ENCODE assay signal across 23 cellular contexts in the genomic region with DNA sequence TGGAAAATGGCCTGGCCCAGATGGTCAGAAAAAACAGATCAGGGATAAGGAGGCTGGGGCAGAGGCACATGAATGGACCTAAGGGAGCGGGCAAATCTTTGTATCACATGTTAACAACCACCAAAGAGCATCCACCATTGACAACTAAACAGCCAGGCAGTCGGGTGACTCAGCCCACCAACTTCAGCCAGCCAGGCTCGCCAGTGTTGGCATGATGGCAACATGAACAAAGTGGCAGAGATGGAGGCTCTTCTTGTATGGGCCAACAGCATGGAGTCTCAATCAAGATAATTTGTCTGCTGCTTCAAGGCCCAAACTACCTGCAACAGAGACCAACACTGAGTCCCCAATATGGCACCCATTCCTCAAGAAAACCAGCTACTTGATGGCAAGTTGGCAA. TPM values are rescaled to one million over a fixed set of nuclear protein-coding genes. Genes with fewer than 3 reads are reported as not detected.
A peak's percentile ranks its signal among the peaks of the same experiment; 100 is the strongest.
DNase-seq lines count a peak whose midpoint lies in the region; ATAC-seq, FAIRE-seq and TF ChIP-seq lines count a peak whose summit lies in the region.
"Had no signal": no experiment of that assay in that cellular context is flagged by ENCODE, and none has a peak within 500 bp of the region (broad histone marks: within the 10 kb centered on the region; RNA-seq: fewer than 3 reads in every experiment).

No MANE protein-coding gene starts in this region.

- H3K27ac ChIP-seq in right atrium auricular region (no peak overlapping the region), left ventricle myocardium inferior (replicated peaks) (no peak overlapping the region), neural progenitor cell (no peak overlapping the region)
- H3K27ac ChIP-seq: 22Rv1; A549; BLaER1 treated with 17β-estradiol and CSF1 and Interleukin-3, amounts not matched to agents 10 nM and 100 nM; C4-2B had no signal

- intact Hi-C loops in left ventricle myocardium inferior (cut with micrococcal nuclease), result no loop called here

- no peaks in the 10 kb centered on the region for H3K27me3 ChIP-seq in right atrium auricular region
- H3K27me3 ChIP-seq in left ventricle myocardium inferior (ENCODE audit: low read depth), result no peaks in the 10 kb centered on the region
- no peaks in the 10 kb centered on the region for H3K27me3 ChIP-seq in neural progenitor cell
- H3K27me3 ChIP-seq: BLaER1 treated with 17β-estradiol and CSF1 and Interleukin-3, amounts not matched to agents 10 nM and 100 nM had no signal

- H4K20me1 ChIP-seq in neural progenitor cell (ENCODE audit: low read depth), result no peaks in the 10 kb centered on the region
- H4K20me1 ChIP-seq: BLaER1 treated with 17β-estradiol and CSF1 and Interleukin-3, amounts not matched to agents 10 nM and 100 nM had no signal

- H3K4me2 ChIP-seq in neural progenitor cell, result no peak overlapping the region
- H3K4me2 ChIP-seq: A549; BLaER1 treated with 17β-estradiol and CSF1 and Interleukin-3, amounts not matched to agents 10 nM and 100 nM had no signal

- no peaks in the 10 kb centered on the region for H3F3A ChIP-seq in neural progenitor cell (ENCODE audit: low read depth)

- H3K36me3 Mint-ChIP-seq in T-helper 1 cell treated with Interleukin-12 subunit alpha and Interleukin-12 subunit beta and Interleukin-4 antibody, amounts not matched to agents 30 μg/mL and 1 μg/mL, for 36 hours (ENCODE audit: low read depth), result peaks cover 8% of the 10 kb centered on the region
- peaks cover 2% of the 10 kb centered on the region for H3K36me3 Mint-ChIP-seq in neural progenitor cell

- no peak for ATAC-seq in HG03025 (IDR thresholded peaks at IDR 0.05; ENCODE audit: low FRiP score, unreplicated experiment)
- ATAC-seq: A549; CD8-positive, alpha-beta T cell had no signal

- H3K9me3 ChIP-seq in right atrium auricular region, result no peaks in the 10 kb centered on the region
- H3K9me3 ChIP-seq in left ventricle myocardium inferior (replicated peaks), result no peaks in the 10 kb centered on the region
- no peaks in the 10 kb centered on the region for H3K9me3 ChIP-seq in neural progenitor cell (ENCODE audit: low read depth)
- H3K9me3 ChIP-seq: A549, Caco-2 had no signal

- no peaks in the 10 kb centered on the region for H3K27me3 Mint-ChIP-seq in T-helper 1 cell treated with Interleukin-12 subunit alpha and Interleukin-12 subunit beta and Interleukin-4 antibody, amounts not matched to agents 30 μg/mL and 1 μg/mL, for 36 hours (ENCODE audit: low read depth)
- peaks cover 5% of the 10 kb centered on the region for H3K27me3 Mint-ChIP-seq in neural progenitor cell (ENCODE audit: insufficient read depth, low read depth)
- H3K27me3 Mint-ChIP-seq: CD4-positive, alpha-beta T cell had no signal

- H3K4me3 Mint-ChIP-seq in T-helper 1 cell treated with Interleukin-12 subunit alpha and Interleukin-12 subunit beta and Interleukin-4 antibody, amounts not matched to agents 30 μg/mL and 1 μg/mL, for 36 hours, result no peak overlapping the region
- no peak overlapping the region for H3K4me3 Mint-ChIP-seq in neural progenitor cell
- H3K4me3 Mint-ChIP-seq: B cell; CD4-positive, alpha-beta T cell; CD8-positive, alpha-beta T cell had no signal

- no peak for TF ChIP-seq POLR2A in GM12891 (IDR thresholded peaks at IDR 0.05; ENCODE audit: low read depth, low read length)

- H2AFZ ChIP-seq in neural progenitor cell (replicated peaks), result no peak overlapping the region

- H3K4me3 ChIP-seq in right atrium auricular region (no peak overlapping the region), left ventricle myocardium inferior (no peak overlapping the region), neural progenitor cell (no peak overlapping the region)
- H3K4me3 ChIP-seq: A549; BLaER1 treated with 17β-estradiol and CSF1 and Interleukin-3, amounts not matched to agents 10 nM and 100 nM had no signal

- no peaks in the 10 kb centered on the region for H3K9me3 Mint-ChIP-seq in T-helper 1 cell treated with Interleukin-12 subunit alpha and Interleukin-12 subunit beta and Interleukin-4 antibody, amounts not matched to agents 30 μg/mL and 1 μg/mL, for 36 hours
- H3K9me3 Mint-ChIP-seq in neural progenitor cell, result no peaks in the 10 kb centered on the region

- FAIRE-seq in GM12891 (lab: Jason Lieb, UNC), result no peak
- FAIRE-seq: A549, D721Med, G401.6, GM12892, GM18507 had no signal

- TF ChIP-seq CTCF in right atrium auricular region (IDR thresholded peaks at IDR 0.05), result no peak
- TF ChIP-seq CTCF in left ventricle myocardium inferior (IDR thresholded peaks at IDR 0.05; ENCODE audit: borderline replicate concordance), result no peak
- no peak for TF ChIP-seq CTCF in neural progenitor cell (IDR thresholded peaks at IDR 0.05)

- H3K9ac ChIP-seq in neural progenitor cell, result no peak overlapping the region
- H3K9ac ChIP-seq: BLaER1 treated with 17β-estradiol and CSF1 and Interleukin-3, amounts not matched to agents 10 nM and 100 nM had no signal

- H3K27ac Mint-ChIP-seq in T-helper 1 cell treated with Interleukin-12 subunit alpha and Interleukin-12 subunit beta and Interleukin-4 antibody, amounts not matched to agents 30 μg/mL and 1 μg/mL, for 36 hours, result peak overlapping the region; percentile 12
- peak overlapping the region; percentile 12 for H3K27ac Mint-ChIP-seq in neural progenitor cell
- H3K27ac Mint-ChIP-seq: B cell; CD4-positive, alpha-beta T cell; CD8-positive, alpha-beta T cell had no signal

- DNase-seq in T-helper 1 cell, result no peak
- peak; percentile 55 for DNase-seq in right atrium auricular region (ENCODE audit: low spot score)
- no peak for DNase-seq in left ventricle myocardium inferior
- DNase-seq in neural progenitor cell (ENCODE audit: low spot score), result no peak
- DNase-seq in GM12891 (ENCODE audit: insufficient read length, low spot score), result no peak
- DNase-seq: AML-193; Caco-2; Calu3; CD4-positive, alpha-beta T cell; CD8-positive, alpha-beta T cell; DMS79 treated with DMSO at 0.1 percent for 48 hours; GF-D8 had no signal

- H3K36me3 ChIP-seq in right atrium auricular region, result no peaks in the 10 kb centered on the region
- no peaks in the 10 kb centered on the region for H3K36me3 ChIP-seq in left ventricle myocardium inferior
- no peaks in the 10 kb centered on the region for H3K36me3 ChIP-seq in neural progenitor cell

- no peaks in the 10 kb centered on the region for H3K79me2 ChIP-seq in neural progenitor cell (ENCODE audit: low read depth)

- H3K4me1 ChIP-seq in right atrium auricular region (no peaks in the 10 kb centered on the region), left ventricle myocardium inferior (peaks cover 26% of the 10 kb centered on the region), neural progenitor cell (peaks cover 21% of the 10 kb centered on the region)
- H3K4me1 ChIP-seq: A549, Caco-2 had no signal

- peaks cover 8% of the 10 kb centered on the region for H3K4me1 Mint-ChIP-seq in T-helper 1 cell treated with Interleukin-12 subunit alpha and Interleukin-12 subunit beta and Interleukin-4 antibody, amounts not matched to agents 30 μg/mL and 1 μg/mL, for 36 hours (ENCODE audit: low read depth)
- H3K4me1 Mint-ChIP-seq in neural progenitor cell, result peaks cover 18% of the 10 kb centered on the region
- H3K4me1 Mint-ChIP-seq: B cell had no signal

TF ChIP-seq in GM12891, 5 proteins besides CTCF, POLR2A, EP300 and RAD21:
- TF ChIP-seq POU2F2 (IDR thresholded peaks at IDR 0.05; ENCODE audit: low read depth, low read length) (no peak), POLR2AphosphoS5 (IDR thresholded peaks at IDR 0.05; ENCODE audit: low read depth, low read length) (no peak), PAX5 (IDR thresholded peaks at IDR 0.05; ENCODE audit: insufficient read depth, low read length, severe bottlenecking) (no peak), TAF1 (IDR thresholded peaks at IDR 0.05; ENCODE audit: low read depth, low read length) (no peak), SPI1 (IDR thresholded peaks at IDR 0.05; ENCODE audit: low read depth, low read length) (no peak)

RNA-seq across cellular contexts. Expression of gene KIAA1614, which starts 16.5 kb away (rescaled TPM):
- 10 to 100 TPM in 1 of 2 donors, 1 to 10 TPM in 1; 9.1 to 11.0 TPM for total RNA-seq in right atrium auricular region
- total RNA-seq in left ventricle myocardium inferior, result 9.1 TPM
- total RNA-seq in neural progenitor cell (ENCODE audit: low replicate concordance), result 0.56 and 3.8 TPM in 2 replicates
- polyA plus RNA-seq in GM12891 (2012; ENCODE audit: low read depth, missing spikeins), result 0.35 TPM
